ENCODE assay signal across 1 cellular context in the genomic region with DNA sequence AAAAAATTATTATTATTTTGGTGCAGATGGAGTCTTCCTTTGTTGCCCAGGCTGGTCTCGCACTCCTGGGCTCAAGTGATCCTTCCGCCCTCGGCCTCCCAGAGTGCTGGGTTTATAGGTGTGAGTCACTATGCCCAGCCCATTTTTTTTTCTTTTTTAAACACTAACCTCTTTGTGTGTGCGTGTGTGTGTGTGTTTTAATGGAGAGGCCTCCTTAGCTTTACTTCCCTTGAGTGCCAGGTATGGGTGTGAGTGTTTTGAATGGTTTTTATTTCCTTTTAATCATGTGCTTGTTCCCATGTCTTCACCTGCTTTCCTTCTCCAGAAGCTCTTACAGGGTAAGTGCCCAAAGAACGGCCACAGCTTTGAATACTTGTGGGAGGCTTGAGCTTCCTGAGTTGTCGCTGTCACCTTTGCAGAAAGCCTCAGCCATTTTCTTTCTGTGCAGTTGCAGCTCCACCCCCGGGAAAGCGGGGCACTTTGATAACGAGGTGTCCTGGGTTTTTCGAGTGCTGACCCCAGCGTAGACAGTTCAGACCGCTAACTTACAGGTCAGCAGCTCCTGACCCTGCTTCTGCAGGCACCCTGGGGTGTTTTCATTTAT.
A peak's percentile ranks its signal among the peaks of the same experiment; 100 is the strongest.
TF ChIP-seq lines count a peak whose summit lies in the region.

No MANE protein-coding gene starts in this region.

TF ChIP-seq in K562, 482 proteins besides CTCF, POLR2A, EP300 and RAD21 (continued from another document):
- TF ChIP-seq, protein P1, sequence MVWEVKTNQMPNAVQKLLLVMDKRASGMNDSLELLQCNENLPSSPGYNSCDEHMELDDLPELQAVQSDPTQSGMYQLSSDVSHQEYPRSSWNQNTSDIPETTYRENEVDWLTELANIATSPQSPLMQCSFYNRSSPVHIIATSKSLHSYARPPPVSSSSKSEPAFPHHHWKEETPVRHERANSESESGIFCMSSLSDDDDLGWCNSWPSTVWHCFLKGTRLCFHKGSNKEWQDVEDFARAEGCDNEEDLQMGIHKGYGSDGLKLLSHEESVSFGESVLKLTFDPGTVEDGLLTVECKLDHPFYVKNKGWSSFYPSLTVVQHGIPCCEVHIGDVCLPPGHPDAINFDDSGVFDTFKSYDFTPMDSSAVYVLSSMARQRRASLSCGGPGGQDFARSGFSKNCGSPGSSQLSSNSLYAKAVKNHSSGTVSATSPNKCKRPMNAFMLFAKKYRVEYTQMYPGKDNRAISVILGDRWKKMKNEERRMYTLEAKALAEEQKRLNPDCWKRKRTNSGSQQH (CRISPR knock-in tag; IDR thresholded peaks at IDR 0.05), result no peak
- TF ChIP-seq KDM1A (IDR thresholded peaks at IDR 0.05) (peak; percentile 30 to 45; a peak in 2 of 4 replicates), CBFB (CRISPR knock-in tag; IDR thresholded peaks at IDR 0.05) (no peak), GABPB1 (CRISPR knock-in tag; IDR thresholded peaks at IDR 0.05) (no peak), NFE2 (IDR thresholded peaks at IDR 0.05; ENCODE audit: low read depth) (no peak), HIVEP1 (CRISPR knock-in tag; IDR thresholded peaks at IDR 0.05) (no peak), SMARCA4 (IDR thresholded peaks at IDR 0.05) (no peak), TCF7L2 (IDR thresholded peaks at IDR 0.05; ENCODE audit: low read depth, low read length) (no peak), YY1 (IDR thresholded peaks at IDR 0.05; ENCODE audit: borderline replicate concordance in 1 of 3, control insufficient read depth in 1 of 3, extremely low read depth in 1 of 3, insufficient read depth in 3 of 3, insufficient read length in 1 of 3, insufficient replicate concordance in 2 of 3, low read depth in 1 of 3, low read length in 2 of 3) (peak in 2 of 3 experiments; percentile 57 to 84), HMG20A (CRISPR knock-in tag; conservative IDR thresholded peaks at IDR 0.05) (no peak), FOXJ3 (CRISPR knock-in tag; IDR thresholded peaks at IDR 0.05) (no peak), ZEB2 (IDR thresholded peaks at IDR 0.05) (no peak), NR2C1 (IDR thresholded peaks at IDR 0.05) (0 out of 2 replicates have a peak, but pooled peaks have one; percentile 36), NR2C1 (tag; IDR thresholded peaks at IDR 0.05) (0 out of 2 replicates have a peak, but pooled peaks have one; percentile 29), ZNF282 (CRISPR knock-in tag; IDR thresholded peaks at IDR 0.05) (no peak), RBM14 (IDR thresholded peaks at IDR 0.05; ENCODE audit: borderline replicate concordance, insufficient read depth, low read depth, low read length) (no peak), SMAD1 (IDR thresholded peaks at IDR 0.05; ENCODE audit: low read depth, low read length, partially characterized antibody) (no peak), NR2C2 (CRISPR knock-in tag; IDR thresholded peaks at IDR 0.05) (no peak), NR2C2 (tag; IDR thresholded peaks at IDR 0.05) (no peak; the same call in 1 of the 2 replicates), PPARD (CRISPR knock-in tag; IDR thresholded peaks at IDR 0.05) (no peak), DPF2 (IDR thresholded peaks at IDR 0.05) (peak; percentile 57; the same call in 1 of the 2 replicates), PML (IDR thresholded peaks at IDR 0.05; ENCODE audit: low read length) (no peak), ZNF764 (CRISPR knock-in tag; IDR thresholded peaks at IDR 0.05; ENCODE audit: low read depth) (no peak), SIRT6 (IDR thresholded peaks at IDR 0.05; ENCODE audit: low read depth, low read length) (no peak), RFX7 (CRISPR knock-in tag; IDR thresholded peaks at IDR 0.05) (no peak), GTF2F1 (IDR thresholded peaks at IDR 0.05; ENCODE audit: low read depth, low read length) (no peak), ZNF384 (IDR thresholded peaks at IDR 0.05; ENCODE audit: low read depth, low read length) (peak; percentile 71), PURB (CRISPR knock-in tag; IDR thresholded peaks at IDR 0.05; ENCODE audit: low read depth) (no peak), SRF (CRISPR knock-in tag; IDR thresholded peaks at IDR 0.05) (no peak), IRF2 (CRISPR knock-in tag; IDR thresholded peaks at IDR 0.05) (no peak), SMC3 (conservative IDR thresholded peaks at IDR 0.05; ENCODE audit: insufficient read depth, low read depth, low read length) (no peak), SLC30A9 (CRISPR knock-in tag; IDR thresholded peaks at IDR 0.05) (no peak), ZSCAN32 (CRISPR knock-in tag; IDR thresholded peaks at IDR 0.05) (no peak), MEF2A (IDR thresholded peaks at IDR 0.05; ENCODE audit: control insufficient read depth, low read depth, low read length) (no peak), FOXK1 (CRISPR knock-in tag; IDR thresholded peaks at IDR 0.05; ENCODE audit: borderline replicate concordance) (no peak)
- TF ChIP-seq, protein P2, sequence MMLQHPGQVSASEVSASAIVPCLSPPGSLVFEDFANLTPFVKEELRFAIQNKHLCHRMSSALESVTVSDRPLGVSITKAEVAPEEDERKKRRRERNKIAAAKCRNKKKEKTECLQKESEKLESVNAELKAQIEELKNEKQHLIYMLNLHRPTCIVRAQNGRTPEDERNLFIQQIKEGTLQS (IDR thresholded peaks at IDR 0.05), result peak; percentile 50
- TF ChIP-seq, protein P2 (CRISPR knock-in tag; conservative IDR thresholded peaks at IDR 0.05), result no peak
- TF ChIP-seq, protein P3, sequence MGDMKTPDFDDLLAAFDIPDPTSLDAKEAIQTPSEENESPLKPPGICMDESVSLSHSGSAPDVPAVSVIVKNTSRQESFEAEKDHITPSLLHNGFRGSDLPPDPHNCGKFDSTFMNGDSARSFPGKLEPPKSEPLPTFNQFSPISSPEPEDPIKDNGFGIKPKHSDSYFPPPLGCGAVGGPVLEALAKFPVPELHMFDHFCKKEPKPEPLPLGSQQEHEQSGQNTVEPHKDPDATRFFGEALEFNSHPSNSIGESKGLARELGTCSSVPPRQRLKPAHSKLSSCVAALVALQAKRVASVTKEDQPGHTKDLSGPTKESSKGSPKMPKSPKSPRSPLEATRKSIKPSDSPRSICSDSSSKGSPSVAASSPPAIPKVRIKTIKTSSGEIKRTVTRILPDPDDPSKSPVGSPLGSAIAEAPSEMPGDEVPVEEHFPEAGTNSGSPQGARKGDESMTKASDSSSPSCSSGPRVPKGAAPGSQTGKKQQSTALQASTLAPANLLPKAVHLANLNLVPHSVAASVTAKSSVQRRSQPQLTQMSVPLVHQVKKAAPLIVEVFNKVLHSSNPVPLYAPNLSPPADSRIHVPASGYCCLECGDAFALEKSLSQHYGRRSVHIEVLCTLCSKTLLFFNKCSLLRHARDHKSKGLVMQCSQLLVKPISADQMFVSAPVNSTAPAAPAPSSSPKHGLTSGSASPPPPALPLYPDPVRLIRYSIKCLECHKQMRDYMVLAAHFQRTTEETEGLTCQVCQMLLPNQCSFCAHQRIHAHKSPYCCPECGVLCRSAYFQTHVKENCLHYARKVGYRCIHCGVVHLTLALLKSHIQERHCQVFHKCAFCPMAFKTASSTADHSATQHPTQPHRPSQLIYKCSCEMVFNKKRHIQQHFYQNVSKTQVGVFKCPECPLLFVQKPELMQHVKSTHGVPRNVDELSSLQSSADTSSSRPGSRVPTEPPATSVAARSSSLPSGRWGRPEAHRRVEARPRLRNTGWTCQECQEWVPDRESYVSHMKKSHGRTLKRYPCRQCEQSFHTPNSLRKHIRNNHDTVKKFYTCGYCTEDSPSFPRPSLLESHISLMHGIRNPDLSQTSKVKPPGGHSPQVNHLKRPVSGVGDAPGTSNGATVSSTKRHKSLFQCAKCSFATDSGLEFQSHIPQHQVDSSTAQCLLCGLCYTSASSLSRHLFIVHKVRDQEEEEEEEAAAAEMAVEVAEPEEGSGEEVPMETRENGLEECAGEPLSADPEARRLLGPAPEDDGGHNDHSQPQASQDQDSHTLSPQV (IDR thresholded peaks at IDR 0.05), result peak; percentile 57; the same call in 1 of the 2 replicates
- TF ChIP-seq, protein P4, sequence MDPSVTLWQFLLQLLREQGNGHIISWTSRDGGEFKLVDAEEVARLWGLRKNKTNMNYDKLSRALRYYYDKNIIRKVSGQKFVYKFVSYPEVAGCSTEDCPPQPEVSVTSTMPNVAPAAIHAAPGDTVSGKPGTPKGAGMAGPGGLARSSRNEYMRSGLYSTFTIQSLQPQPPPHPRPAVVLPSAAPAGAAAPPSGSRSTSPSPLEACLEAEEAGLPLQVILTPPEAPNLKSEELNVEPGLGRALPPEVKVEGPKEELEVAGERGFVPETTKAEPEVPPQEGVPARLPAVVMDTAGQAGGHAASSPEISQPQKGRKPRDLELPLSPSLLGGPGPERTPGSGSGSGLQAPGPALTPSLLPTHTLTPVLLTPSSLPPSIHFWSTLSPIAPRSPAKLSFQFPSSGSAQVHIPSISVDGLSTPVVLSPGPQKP (CRISPR knock-in tag; IDR thresholded peaks at IDR 0.05), result no peak
- TF ChIP-seq, protein P5, sequence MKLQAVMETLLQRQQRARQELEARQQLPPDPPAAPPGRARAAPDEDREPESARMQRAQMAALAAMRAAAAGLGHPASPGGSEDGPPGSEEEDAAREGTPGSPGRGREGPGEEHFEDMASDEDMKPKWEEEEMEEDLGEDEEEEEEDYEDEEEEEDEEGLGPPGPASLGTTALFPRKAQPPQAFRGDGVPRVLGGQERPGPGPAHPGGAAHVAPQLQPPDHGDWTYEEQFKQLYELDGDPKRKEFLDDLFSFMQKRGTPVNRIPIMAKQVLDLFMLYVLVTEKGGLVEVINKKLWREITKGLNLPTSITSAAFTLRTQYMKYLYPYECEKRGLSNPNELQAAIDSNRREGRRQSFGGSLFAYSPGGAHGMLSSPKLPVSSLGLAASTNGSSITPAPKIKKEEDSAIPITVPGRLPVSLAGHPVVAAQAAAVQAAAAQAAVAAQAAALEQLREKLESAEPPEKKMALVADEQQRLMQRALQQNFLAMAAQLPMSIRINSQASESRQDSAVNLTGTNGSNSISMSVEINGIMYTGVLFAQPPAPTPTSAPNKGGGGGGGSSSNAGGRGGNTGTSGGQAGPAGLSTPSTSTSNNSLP (IDR thresholded peaks at IDR 0.05; ENCODE audit: borderline replicate concordance, low read depth, low read length), result no peak
- TF ChIP-seq, protein P6, sequence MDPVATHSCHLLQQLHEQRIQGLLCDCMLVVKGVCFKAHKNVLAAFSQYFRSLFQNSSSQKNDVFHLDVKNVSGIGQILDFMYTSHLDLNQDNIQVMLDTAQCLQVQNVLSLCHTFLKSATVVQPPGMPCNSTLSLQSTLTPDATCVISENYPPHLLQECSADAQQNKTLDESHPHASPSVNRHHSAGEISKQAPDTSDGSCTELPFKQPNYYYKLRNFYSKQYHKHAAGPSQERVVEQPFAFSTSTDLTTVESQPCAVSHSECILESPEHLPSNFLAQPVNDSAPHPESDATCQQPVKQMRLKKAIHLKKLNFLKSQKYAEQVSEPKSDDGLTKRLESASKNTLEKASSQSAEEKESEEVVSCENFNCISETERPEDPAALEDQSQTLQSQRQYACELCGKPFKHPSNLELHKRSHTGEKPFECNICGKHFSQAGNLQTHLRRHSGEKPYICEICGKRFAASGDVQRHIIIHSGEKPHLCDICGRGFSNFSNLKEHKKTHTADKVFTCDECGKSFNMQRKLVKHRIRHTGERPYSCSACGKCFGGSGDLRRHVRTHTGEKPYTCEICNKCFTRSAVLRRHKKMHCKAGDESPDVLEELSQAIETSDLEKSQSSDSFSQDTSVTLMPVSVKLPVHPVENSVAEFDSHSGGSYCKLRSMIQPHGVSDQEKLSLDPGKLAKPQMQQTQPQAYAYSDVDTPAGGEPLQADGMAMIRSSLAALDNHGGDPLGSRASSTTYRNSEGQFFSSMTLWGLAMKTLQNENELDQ (CRISPR knock-in tag; IDR thresholded peaks at IDR 0.05; ENCODE audit: borderline replicate concordance), result no peak
- TF ChIP-seq, protein P7, sequence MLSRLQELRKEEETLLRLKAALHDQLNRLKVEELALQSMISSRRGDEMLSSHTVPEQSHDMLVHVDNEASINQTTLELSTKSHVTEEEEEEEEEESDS (CRISPR knock-in tag; IDR thresholded peaks at IDR 0.05), result no peak
- TF ChIP-seq, protein P8, sequence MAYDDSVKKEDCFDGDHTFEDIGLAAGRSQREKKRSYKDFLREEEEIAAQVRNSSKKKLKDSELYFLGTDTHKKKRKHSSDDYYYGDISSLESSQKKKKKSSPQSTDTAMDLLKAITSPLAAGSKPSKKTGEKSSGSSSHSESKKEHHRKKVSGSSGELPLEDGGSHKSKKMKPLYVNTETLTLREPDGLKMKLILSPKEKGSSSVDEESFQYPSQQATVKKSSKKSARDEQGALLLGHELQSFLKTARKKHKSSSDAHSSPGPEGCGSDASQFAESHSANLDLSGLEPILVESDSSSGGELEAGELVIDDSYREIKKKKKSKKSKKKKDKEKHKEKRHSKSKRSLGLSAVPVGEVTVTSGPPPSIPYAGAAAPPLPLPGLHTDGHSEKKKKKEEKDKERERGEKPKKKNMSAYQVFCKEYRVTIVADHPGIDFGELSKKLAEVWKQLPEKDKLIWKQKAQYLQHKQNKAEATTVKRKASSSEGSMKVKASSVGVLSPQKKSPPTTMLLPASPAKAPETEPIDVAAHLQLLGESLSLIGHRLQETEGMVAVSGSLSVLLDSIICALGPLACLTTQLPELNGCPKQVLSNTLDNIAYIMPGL (CRISPR knock-in tag; IDR thresholded peaks at IDR 0.05), result no peak
TF ChIP-seq in K562: peak in this region for 16.
